Comparison of ENCODE assay signal across 8 cellular contexts in genomic region chr1:61049850-61050540, GRCh38. TPM values are rescaled to one million over a fixed set of nuclear protein-coding genes. Genes with fewer than 3 reads are reported as not detected.
A peak's percentile ranks its signal among the peaks of the same experiment; 100 is the strongest.
DNase-seq lines count a peak whose midpoint lies in the region; ATAC-seq and TF ChIP-seq lines count a peak whose summit lies in the region.

No MANE protein-coding gene starts in this region.

- TF ChIP-seq POLR2A in Peyer's patch (IDR thresholded peaks at IDR 0.05): peak in 1 of 2 donors; percentile 24

- peak; percentile 93 for DNase-seq in COLO668 (lab: John Stamatoyannopoulos, UW; ENCODE audit: unreplicated experiment)
- DNase-seq in Jurkat, Clone E6-1 (ENCODE audit: low read depth, low spot score): peak; percentile 75
- DNase-seq in Peyer's patch: peak; percentile 83 to 97 (median 95)
- peak; percentile 84 to 93 for DNase-seq in activated T-helper 1 cell treated with anti-CD3 and anti-CD28 coated beads, Interleukin-2, amount 50 U/mL, for 16 hours (ENCODE audit: low read depth in 1 of 2, low spot score in 1 of 2)
- DNase-seq in fibroblast of mammary gland (ENCODE audit: low read depth): peak; percentile 80
- peak; percentile 69 to 93 (median 84) for DNase-seq in naive thymus-derived CD4-positive, alpha-beta T cell
- DNase-seq in stimulated activated effector memory CD8-positive, alpha-beta T cell treated with anti-CD3 and anti-CD28 coated beads, Interleukin-12 subunit alpha, Interleukin-12 subunit beta, amount 100 ng/mL, for 72 hours (ENCODE audit: low spot score in 2 of 2): peak; percentile 98 to 99

- CTCF ChIA-PET in naive thymus-derived CD4-positive, alpha-beta T cell (lab: Charles Lee): interaction anchor here (0.6 to 4.2 kb wide), 24 partner anchors 10 to 1049 kb away, joined by 3 to 29 read pairs (median 5); no protein-coding TSS in a partner anchor

- peaks cover 17 to 37% (median 26%) of the 10 kb centered on the region in 7 donors for H3K4me1 Mint-ChIP-seq in naive thymus-derived CD4-positive, alpha-beta T cell
- peaks cover 28% of the 10 kb centered on the region for H3K4me1 Mint-ChIP-seq in stimulated activated effector memory CD8-positive, alpha-beta T cell treated with anti-CD3 and anti-CD28 coated beads, Interleukin-12 subunit alpha, Interleukin-12 subunit beta, amount 100 ng/mL, for 72 hours

- no peaks in the 10 kb centered on the region for H3K9me3 ChIP-seq in Peyer's patch
- H3K9me3 ChIP-seq in naive thymus-derived CD4-positive, alpha-beta T cell (ENCODE audit: control insufficient read depth in 2 of 3, low read length in 3 of 3): no peaks in the 10 kb centered on the region

- peak overlapping the region; percentile 71 to 91 (median 86) for H3K27ac ChIP-seq in Peyer's patch
- no peak overlapping the region for H3K27ac ChIP-seq in naive thymus-derived CD4-positive, alpha-beta T cell (ENCODE audit: low read depth, low read length)

- H3K36me3 Mint-ChIP-seq in naive thymus-derived CD4-positive, alpha-beta T cell: peaks cover 0 to 4% (median 0%) of the 10 kb centered on the region in 5 donors
- no peaks in the 10 kb centered on the region for H3K36me3 Mint-ChIP-seq in stimulated activated effector memory CD8-positive, alpha-beta T cell treated with anti-CD3 and anti-CD28 coated beads, Interleukin-12 subunit alpha, Interleukin-12 subunit beta, amount 100 ng/mL, for 72 hours

- H3K27ac Mint-ChIP-seq in naive thymus-derived CD4-positive, alpha-beta T cell: peak overlapping the region in 1 of 9 donors; percentile 38
- peak overlapping the region; percentile 78 for H3K27ac Mint-ChIP-seq in stimulated activated effector memory CD8-positive, alpha-beta T cell treated with anti-CD3 and anti-CD28 coated beads, Interleukin-12 subunit alpha, Interleukin-12 subunit beta, amount 100 ng/mL, for 72 hours

- peak; percentile 75 for ATAC-seq in GM21515 (IDR thresholded peaks at IDR 0.05; ENCODE audit: unreplicated experiment)
- ATAC-seq in naive thymus-derived CD4-positive, alpha-beta T cell: peak; percentile 95
- peak; percentile 85 for ATAC-seq in stimulated activated effector memory CD8-positive, alpha-beta T cell treated with anti-CD3 and anti-CD28 coated beads, Interleukin-12 subunit alpha, Interleukin-12 subunit beta, amount 100 ng/mL, for 72 hours

- no peaks in the 10 kb centered on the region for H3K27me3 ChIP-seq in Peyer's patch
- H3K27me3 ChIP-seq in naive thymus-derived CD4-positive, alpha-beta T cell (ENCODE audit: control insufficient read depth in 2 of 2, insufficient read depth in 2 of 2, low read length in 2 of 2): peaks cover 4 to 6% of the 10 kb centered on the region in 2 donors

- H3K4me1 ChIP-seq in Peyer's patch: peaks cover 0 to 23% (median 10%) of the 10 kb centered on the region in 4 donors
- H3K4me1 ChIP-seq in naive thymus-derived CD4-positive, alpha-beta T cell (ENCODE audit: control insufficient read depth in 2 of 2, insufficient read depth in 2 of 2, low read length in 2 of 2): peaks cover 10 to 15% of the 10 kb centered on the region in 2 donors

- peak; percentile 83 to 95 (median 93) for TF ChIP-seq CTCF in Peyer's patch (IDR thresholded peaks at IDR 0.05)
- TF ChIP-seq CTCF in fibroblast of mammary gland (conservative IDR thresholded peaks at IDR 0.05; ENCODE audit: control insufficient read depth, insufficient read depth, low read depth, low read length): peak; percentile 83

- intact Hi-C loops in naive thymus-derived CD4-positive, alpha-beta T cell (cut with micrococcal nuclease): loop anchor here (1.0 to 10.0 kb wide), 15 partner anchors 8 to 802 kb away; no protein-coding TSS in a partner anchor

- H3K27me3 Mint-ChIP-seq in naive thymus-derived CD4-positive, alpha-beta T cell: peaks cover 39 to 61% (median 45%) of the 10 kb centered on the region in 5 donors

- POLR2A ChIA-PET in naive thymus-derived CD4-positive, alpha-beta T cell (lab: Charles Lee): interaction anchor here (0.5 to 3.1 kb wide), 4 partner anchors 24 to 1393 kb away, joined by 3 to 32 read pairs (median 6); partner anchors contain the start of gene NFIA

- no peaks in the 10 kb centered on the region for H3K36me3 ChIP-seq in Peyer's patch
- H3K36me3 ChIP-seq in naive thymus-derived CD4-positive, alpha-beta T cell (ENCODE audit: control insufficient read depth in 2 of 3, insufficient read depth in 3 of 3, low read length in 3 of 3): no peaks in the 10 kb centered on the region

- peak overlapping the region; percentile 56 for H3K4me3 ChIP-seq in Jurkat, Clone E6-1 (ENCODE audit: low read length)
- peak overlapping the region; percentile 72 to 93 (median 81) for H3K4me3 ChIP-seq in Peyer's patch
- peak overlapping the region; percentile 64 for H3K4me3 ChIP-seq in fibroblast of mammary gland (ENCODE audit: control insufficient read depth, low read depth, low read length)
- H3K4me3 ChIP-seq in naive thymus-derived CD4-positive, alpha-beta T cell (ENCODE audit: low read length): peak overlapping the region; percentile 64

- peak overlapping the region; percentile 69 to 88 (median 80) for H3K4me3 Mint-ChIP-seq in naive thymus-derived CD4-positive, alpha-beta T cell
- peak overlapping the region; percentile 83 for H3K4me3 Mint-ChIP-seq in stimulated activated effector memory CD8-positive, alpha-beta T cell treated with anti-CD3 and anti-CD28 coated beads, Interleukin-12 subunit alpha, Interleukin-12 subunit beta, amount 100 ng/mL, for 72 hours

- H3K9me3 Mint-ChIP-seq in naive thymus-derived CD4-positive, alpha-beta T cell: peaks cover 0 to 1% (median 0%) of the 10 kb centered on the region in 11 donors
- no peaks in the 10 kb centered on the region for H3K9me3 Mint-ChIP-seq in stimulated activated effector memory CD8-positive, alpha-beta T cell treated with anti-CD3 and anti-CD28 coated beads, Interleukin-12 subunit alpha, Interleukin-12 subunit beta, amount 100 ng/mL, for 72 hours

RNA-seq across cellular contexts. Expression of gene NFIA, which starts 32.4 kb away (rescaled TPM):
- polyA plus RNA-seq in Jurkat, Clone E6-1 (2012; ENCODE audit: insufficient read depth, insufficient read length): 1.8 TPM
- total RNA-seq in Peyer's patch: 100 to 1,000 TPM in 1 of 4 donors, 10 to 100 TPM in 3; 32.0 to 160 (median 32.9) TPM
- total RNA-seq in naive thymus-derived CD4-positive, alpha-beta T cell: 1 to 10 TPM; 1.0 to 8.6 (median 6.0) TPM
- 1 to 10 TPM; 5.3 to 5.9 TPM for polyA plus RNA-seq in naive thymus-derived CD4-positive, alpha-beta T cell
